ENCODE assay signal across 28 cellular contexts in genomic region chr13:74883834-74884233, GRCh38.
DNase-seq lines count a peak whose midpoint lies in the region; ATAC-seq and TF ChIP-seq lines count a peak whose summit lies in the region.
"Had no signal": no experiment of that assay in that cellular context is flagged by ENCODE, and none has a peak within 500 bp of the region (broad histone marks: within the 10 kb centered on the region; RNA-seq: fewer than 3 reads in every experiment).

No MANE protein-coding gene starts in this region.

- H3K9me3 ChIP-seq in GM23248 (ENCODE audit: low read depth) (no peaks in the 10 kb centered on the region), OCI-LY3 (ENCODE audit: insufficient read depth, low read length) (no peaks in the 10 kb centered on the region), endodermal cell (ENCODE audit: control insufficient read depth, low read length) (peaks cover 14% of the 10 kb centered on the region)

- H3K36me3 Mint-ChIP-seq in endodermal cell (ENCODE audit: low read depth), result no peaks in the 10 kb centered on the region
- no peaks in the 10 kb centered on the region for H3K36me3 Mint-ChIP-seq in osteocyte (ENCODE audit: unreplicated experiment)
- H3K36me3 Mint-ChIP-seq: memory B cell, WTC11 had no signal

- H4K20me1 ChIP-seq in GM23248 (ENCODE audit: insufficient read depth), result no peaks in the 10 kb centered on the region
- H4K20me1 ChIP-seq in OCI-LY3 (ENCODE audit: insufficient read depth, low read length), result no peaks in the 10 kb centered on the region

- H3K4me1 Mint-ChIP-seq in endodermal cell (peaks cover 2% of the 10 kb centered on the region), osteocyte (ENCODE audit: unreplicated experiment) (peaks cover 2% of the 10 kb centered on the region)
- H3K4me1 Mint-ChIP-seq: activated CD4-positive, alpha-beta memory T cell treated with anti-CD3 and anti-CD28 coated beads, Interleukin-2, amount 10 ng/mL, durations not matched to agents 7 days and 5 days; B cell; memory B cell; WTC11 had no signal

- ATAC-seq in HG02588 (IDR thresholded peaks at IDR 0.05; ENCODE audit: unreplicated experiment), result no peak
- ATAC-seq: gastrocnemius medialis; HCT116; K562; naive thymus-derived CD4-positive, alpha-beta T cell; stimulated activated naive CD8-positive, alpha-beta T cell treated with anti-CD3 and anti-CD28 coated beads, Interleukin-15, Interleukin-2, amounts not matched to agents 100 U/mL and 50 U/mL, for 24 hours; WTC11 had no signal

- H3K36me3 ChIP-seq in GM23248 (ENCODE audit: low read depth), result no peaks in the 10 kb centered on the region
- no peaks in the 10 kb centered on the region for H3K36me3 ChIP-seq in OCI-LY3 (replicated peaks; ENCODE audit: low read depth, low read length)
- H3K36me3 ChIP-seq in endodermal cell (ENCODE audit: control insufficient read depth, insufficient read depth, low read length), result no peaks in the 10 kb centered on the region
- H3K36me3 ChIP-seq: ascending aorta, gastrocnemius medialis had no signal

- no peaks in the 10 kb centered on the region for H3K27me3 ChIP-seq in GM23248 (replicated peaks; ENCODE audit: insufficient read depth)
- no peaks in the 10 kb centered on the region for H3K27me3 ChIP-seq in OCI-LY3 (ENCODE audit: low read depth, low read length)
- peaks cover 1% of the 10 kb centered on the region for H3K27me3 ChIP-seq in endodermal cell (ENCODE audit: control insufficient read depth, insufficient read depth, low read length, poor library complexity, severe bottlenecking)
- H3K27me3 ChIP-seq: ascending aorta, gastrocnemius medialis had no signal

- no peak overlapping the region for H3K4me3 Mint-ChIP-seq in endodermal cell
- H3K4me3 Mint-ChIP-seq in osteocyte (ENCODE audit: unreplicated experiment), result no peak overlapping the region
- H3K4me3 Mint-ChIP-seq: activated CD4-positive, alpha-beta memory T cell treated with anti-CD3 and anti-CD28 coated beads, Interleukin-2, amount 10 ng/mL, durations not matched to agents 7 days and 5 days; activated T-cell treated with anti-CD3 and anti-CD28 coated beads, Interleukin-2, amount 50 U/mL, for 24 hours; B cell; memory B cell; naive thymus-derived CD4-positive, alpha-beta T cell; WTC11 had no signal

- H3K27ac ChIP-seq in GM23248, result no peak overlapping the region
- no peak overlapping the region for H3K27ac ChIP-seq in OCI-LY3 (ENCODE audit: low read length)
- H3K27ac ChIP-seq in endodermal cell (ENCODE audit: low read depth, low read length), result no peak overlapping the region
- H3K27ac ChIP-seq: ascending aorta, gastrocnemius medialis, parathyroid adenoma had no signal

- DNase-seq in GM23248 (peak; percentile 19), endodermal cell (no peak), osteocyte (ENCODE audit: extremely low spot score, unreplicated experiment) (no peak), DMS79 treated with DMSO at 0.1 percent for 48 hours (lab: John Stamatoyannopoulos, UW) (no peak)
- DNase-seq in stimulated activated naive CD4-positive, alpha-beta T cell treated with Interleukin-2 at 50 U/mL for 16 hours (lab: John Stamatoyannopoulos, UW), result no peak
- no peak for DNase-seq in activated effector memory CD4-positive, alpha-beta T cell treated with Interleukin-2 at 50 U/mL for 16 hours
- DNase-seq: activated CD4-positive, alpha-beta memory T cell treated with anti-CD3 and anti-CD28 coated beads, Interleukin-2, amount 10 ng/mL, durations not matched to agents 7 days and 5 days; activated naive CD4-positive, alpha-beta T cell treated with anti-CD3 and anti-CD28 coated beads, Interleukin-2, amount 50 U/mL, for 16 hours; activated T-cell treated with anti-CD3 and anti-CD28 coated beads, Interleukin-2, amount 50 U/mL, for 24 hours; COR-L47; gastrocnemius medialis; naive thymus-derived CD4-positive, alpha-beta T cell; NCI-H1048; NCI-H524 treated with DMSO at 0.1 percent for 48 hours; SHP77 treated with DMSO at 0.1 percent for 48 hours; stimulated activated CD4-positive, alpha-beta T cell treated with anti-CD3 and anti-CD28 coated beads, Interleukin-1b, Interleukin-23, amount 100 ng/mL, for 48 hours; stimulated activated naive CD8-positive, alpha-beta T cell treated with anti-CD3 and anti-CD28 coated beads, Interleukin-15, Interleukin-2, amounts not matched to agents 100 U/mL and 50 U/mL, for 24 hours; T-helper 2 cell; trophoblast cell had no signal

- 62 to 65% methylated on average over 3 of the region's 3 CpGs for WGBS in GM23248 (ENCODE audit: low coverage in 1 of 2, low lambda C conversion rate in 2 of 2, missing lambda C conversion rate in 2 of 2), 2 experiments
- 72% methylated on average over 2 of the region's 3 CpGs; no CpG with 5 or more reads in 1 of the 2 experiments for WGBS in endodermal cell (ENCODE audit: insufficient coverage in 1 of 2, insufficient read length in 1 of 2), 2 experiments

- H3K4me1 ChIP-seq in GM23248 (ENCODE audit: insufficient read depth) (no peaks in the 10 kb centered on the region), OCI-LY3 (ENCODE audit: low read length) (peaks cover 7% of the 10 kb centered on the region), endodermal cell (ENCODE audit: control insufficient read depth, insufficient read depth, low read length) (no peaks in the 10 kb centered on the region)
- H3K4me1 ChIP-seq: ascending aorta, gastrocnemius medialis, parathyroid adenoma had no signal

- H2AFZ ChIP-seq in GM23248 (no peak overlapping the region), OCI-LY3 (ENCODE audit: low read depth, low read length) (no peak overlapping the region)
- H2AFZ ChIP-seq: parathyroid adenoma had no signal

- in situ Hi-C loops in GM23248 (cut with MboI), result no loop called here

- H3K9me2 ChIP-seq in GM23248 (ENCODE audit: insufficient read depth), result no peaks in the 10 kb centered on the region

- H3K27me3 Mint-ChIP-seq in endodermal cell (ENCODE audit: insufficient read depth), result peaks cover 32% of the 10 kb centered on the region
- H3K27me3 Mint-ChIP-seq in osteocyte (ENCODE audit: unreplicated experiment), result no peaks in the 10 kb centered on the region
- H3K27me3 Mint-ChIP-seq: activated CD4-positive, alpha-beta memory T cell treated with anti-CD3 and anti-CD28 coated beads, Interleukin-2, amount 10 ng/mL, durations not matched to agents 7 days and 5 days; activated T-cell treated with anti-CD3 and anti-CD28 coated beads, Interleukin-2, amount 50 U/mL, for 24 hours; B cell had no signal

- H3K4me3 ChIP-seq in GM23248 (no peak overlapping the region), OCI-LY3 (ENCODE audit: low read length) (no peak overlapping the region), endodermal cell (ENCODE audit: low read length) (no peak overlapping the region)
- H3K4me3 ChIP-seq: ascending aorta, gastrocnemius medialis, K562 had no signal

- no peaks in the 10 kb centered on the region for H3F3A ChIP-seq in GM23248 (ENCODE audit: insufficient read depth)

- peak; percentile 30; the same call in 1 of the 2 replicates for TF ChIP-seq CTCF in OCI-LY3 (IDR thresholded peaks at IDR 0.05; ENCODE audit: low read depth, low read length)
- peak; percentile 55 for TF ChIP-seq CTCF in endodermal cell (conservative IDR thresholded peaks at IDR 0.05)
- TF ChIP-seq CTCF in osteocyte (IDR thresholded peaks at IDR 0.05), result peak; percentile 38

- H3K27ac Mint-ChIP-seq in endodermal cell (no peak overlapping the region), osteocyte (ENCODE audit: unreplicated experiment) (no peak overlapping the region)
- H3K27ac Mint-ChIP-seq: activated CD4-positive, alpha-beta memory T cell treated with anti-CD3 and anti-CD28 coated beads, Interleukin-2, amount 10 ng/mL, durations not matched to agents 7 days and 5 days; activated T-cell treated with anti-CD3 and anti-CD28 coated beads, Interleukin-2, amount 50 U/mL, for 24 hours; B cell; memory B cell; naive thymus-derived CD4-positive, alpha-beta T cell; WTC11 had no signal

- H3K4me2 ChIP-seq in GM23248 (ENCODE audit: unreplicated experiment), result no peak overlapping the region
- H3K4me2 ChIP-seq in OCI-LY3 (ENCODE audit: low read length), result no peak overlapping the region

- H3K79me2 ChIP-seq in GM23248 (ENCODE audit: insufficient read depth) (no peaks in the 10 kb centered on the region), OCI-LY3 (ENCODE audit: low read length) (no peaks in the 10 kb centered on the region)
- H3K79me2 ChIP-seq: parathyroid adenoma had no signal

- H3K9me3 Mint-ChIP-seq in endodermal cell (peaks cover 9% of the 10 kb centered on the region), osteocyte (ENCODE audit: unreplicated experiment) (peaks cover 3% of the 10 kb centered on the region)
- H3K9me3 Mint-ChIP-seq: activated CD4-positive, alpha-beta memory T cell treated with anti-CD3 and anti-CD28 coated beads, Interleukin-2, amount 10 ng/mL, durations not matched to agents 7 days and 5 days; activated T-cell treated with anti-CD3 and anti-CD28 coated beads, Interleukin-2, amount 50 U/mL, for 24 hours had no signal

- H3K9ac ChIP-seq in GM23248 (no peak overlapping the region), OCI-LY3 (ENCODE audit: low read length) (no peak overlapping the region), endodermal cell (ENCODE audit: extremely low read depth, low read length, poor library complexity, severe bottlenecking) (no peak overlapping the region)
- H3K9ac ChIP-seq: parathyroid adenoma had no signal
